ENCODE assay signal across 25 cellular contexts in the genomic region with DNA sequence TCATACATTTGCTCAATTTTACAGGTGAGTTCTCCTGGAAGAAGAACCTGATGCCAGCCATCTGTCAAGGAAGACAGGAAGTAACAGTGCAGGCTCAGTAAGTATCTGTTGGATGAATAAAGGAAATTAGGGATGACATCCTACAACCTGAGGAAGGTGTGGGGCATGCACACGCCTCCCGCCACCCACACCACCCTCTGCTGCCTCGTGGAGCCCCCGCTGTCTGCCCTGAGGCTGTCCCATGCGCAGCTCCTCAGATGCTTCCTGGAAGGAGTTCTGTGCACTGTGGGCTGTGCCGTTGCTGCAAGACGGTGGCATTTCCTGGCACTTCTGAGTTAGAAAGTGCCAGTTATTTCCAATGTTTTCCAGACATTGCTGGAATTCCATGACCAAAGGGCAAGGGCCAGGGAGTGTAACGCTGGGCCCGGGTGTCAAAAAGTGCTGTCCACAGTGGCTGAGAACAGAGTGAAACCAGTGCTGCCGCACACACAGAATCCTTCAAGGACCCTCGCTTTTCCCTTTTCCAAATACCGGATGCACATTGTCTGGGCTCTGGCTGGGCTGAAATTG. TPM values are rescaled to one million over a fixed set of nuclear protein-coding genes. Genes with fewer than 3 reads are reported as not detected.
A peak's percentile ranks its signal among the peaks of the same experiment; 100 is the strongest.
DNase-seq lines count a peak whose midpoint lies in the region; ATAC-seq and TF ChIP-seq lines count a peak whose summit lies in the region.
"Had no signal": no experiment of that assay in that cellular context is flagged by ENCODE, and none has a peak within 500 bp of the region (broad histone marks: within the 10 kb centered on the region; RNA-seq: fewer than 3 reads in every experiment).

No MANE protein-coding gene starts in this region.

- in situ Hi-C loops in G401 (cut with HindIII; ENCODE audit: low sequenced_read_pairs) = no loop called here

- H3K27me3 Mint-ChIP-seq in type B pancreatic cell = no peaks in the 10 kb centered on the region

- H3K27ac Mint-ChIP-seq in type B pancreatic cell = no peak overlapping the region
- H3K27ac Mint-ChIP-seq: CD8-positive, alpha-beta T cell; H9 had no signal

- no peak overlapping the region for H3K4me2 ChIP-seq in mesenchymal stem cell (ENCODE audit: low read length, poor library complexity, severe bottlenecking)
- H3K4me2 ChIP-seq: A549 had no signal

- no peak overlapping the region for H3K4ac ChIP-seq in mesenchymal stem cell (ENCODE audit: low read depth in 1 of 2, low read length in 2 of 2)

- peaks cover 5% of the 10 kb centered on the region for H3K79me1 ChIP-seq in mesenchymal stem cell (replicated peaks; ENCODE audit: low read length, poor library complexity, severe bottlenecking)

- H2BK5ac ChIP-seq in mesenchymal stem cell (ENCODE audit: low read depth, low read length, poor library complexity, severe bottlenecking) = no peak overlapping the region

- H3K9ac ChIP-seq in mesenchymal stem cell (ENCODE audit: low read length) = no peak overlapping the region
- H3K9ac ChIP-seq: GM23248 had no signal

- peaks cover 3% of the 10 kb centered on the region for H3K9me3 ChIP-seq in mesenchymal stem cell (ENCODE audit: control insufficient read depth, low read length)
- H3K9me3 ChIP-seq: A549 had no signal

- H3K18ac ChIP-seq in mesenchymal stem cell (ENCODE audit: low read depth in 1 of 2, low read length in 2 of 2) = no peak overlapping the region

- no peak overlapping the region for H4K91ac ChIP-seq in mesenchymal stem cell (ENCODE audit: low read length)

- no peak overlapping the region for H2AFZ ChIP-seq in mesenchymal stem cell (ENCODE audit: low read depth, low read length)
- H2AFZ ChIP-seq: GM23248 had no signal

- peaks cover 23% of the 10 kb centered on the region for H3K36me3 Mint-ChIP-seq in type B pancreatic cell

- no peak overlapping the region for H2BK15ac ChIP-seq in mesenchymal stem cell (ENCODE audit: low read depth, poor library complexity, severe bottlenecking)

- no peak overlapping the region for H3K4me3 ChIP-seq in mesenchymal stem cell (ENCODE audit: insufficient read depth in 1 of 2, low read depth in 1 of 2, low read length in 2 of 2)
- H3K4me3 ChIP-seq: A549, GM23248, K562, SJSA1 had no signal

- no peaks in the 10 kb centered on the region for H3K4me1 Mint-ChIP-seq in type B pancreatic cell (ENCODE audit: unreplicated experiment)

- WGBS in mesenchymal stem cell = 87% methylated on average over 11 of the region's 12 CpGs

- H2BK12ac ChIP-seq in mesenchymal stem cell (ENCODE audit: low read length in 2 of 2) = no peak overlapping the region

- TF ChIP-seq CTCF in omental fat pad (IDR thresholded peaks at IDR 0.05) (no peak), type B pancreatic cell (conservative IDR thresholded peaks at IDR 0.05) (no peak)

- H3K27ac ChIP-seq in mesenchymal stem cell (ENCODE audit: low read length, poor library complexity, severe bottlenecking) = no peak overlapping the region
- H3K27ac ChIP-seq: A549, C4-2B, GM23248, SJSA1 had no signal

- H3K9me3 Mint-ChIP-seq in type B pancreatic cell = peaks cover 4% of the 10 kb centered on the region

- peak; percentile 48 for ATAC-seq in omental fat pad (ENCODE audit: low FRiP score)
- ATAC-seq: CD8-positive, alpha-beta T cell; K562 had no signal

- no peak overlapping the region for H2BK120ac ChIP-seq in mesenchymal stem cell (ENCODE audit: low read depth, low read length)

- H3K4me1 ChIP-seq in mesenchymal stem cell (ENCODE audit: control insufficient read depth, insufficient read depth, low read depth, low read length) = peaks cover 4% of the 10 kb centered on the region
- H3K4me1 ChIP-seq: A549 had no signal

- peaks cover 11 to 36% of the 10 kb centered on the region in 2 experiments for H3K36me3 ChIP-seq in mesenchymal stem cell (ENCODE audit: control insufficient read depth in 1 of 2, insufficient read depth in 2 of 2, low read depth in 1 of 2, low read length in 2 of 2)

- H3K14ac ChIP-seq in mesenchymal stem cell (ENCODE audit: low read length in 2 of 2) = no peak overlapping the region

- H3K27me3 ChIP-seq in mesenchymal stem cell (ENCODE audit: control insufficient read depth in 1 of 2, insufficient read depth in 1 of 2, low read length in 2 of 2) = no peaks in the 10 kb centered on the region
- H3K27me3 ChIP-seq: SJSA1 had no signal

- H3K4me3 Mint-ChIP-seq in type B pancreatic cell = no peak overlapping the region
- H3K4me3 Mint-ChIP-seq: CD8-positive, alpha-beta T cell; H9 had no signal

- DNase-seq in G401 (ENCODE audit: low spot score) (peak; percentile 32), dermis blood vessel endothelial cell (peak; percentile 26), omental fat pad (ENCODE audit: low spot score) (no peak), type B pancreatic cell (ENCODE audit: extremely low spot score, unreplicated experiment) (peak; percentile 49), glomerular visceral epithelial cell (ENCODE audit: extremely low spot score) (no peak), mesenchymal stem cell (no peak), D341Med (ENCODE audit: low spot score) (no peak)
- DNase-seq: CD8-positive, alpha-beta T cell; DMS79 treated with DMSO at 0.1 percent for 48 hours; GM23248; H9; Kasumi-1; NCI-H1105; NCI-H1436 treated with DMSO at 0.1 percent for 48 hours; NCI-H2029; NCI-H2227 treated with DMSO at 0.1 percent for 48 hours; NCI-H526 treated with DMSO at 0.1 percent for 48 hours; Right ventricle myocardium superior; RPMI8226 had no signal

- H4K8ac ChIP-seq in mesenchymal stem cell (ENCODE audit: low read length) = no peak overlapping the region

- no peak overlapping the region for H2AK5ac ChIP-seq in mesenchymal stem cell (ENCODE audit: low read length, severe bottlenecking)

- H3K23ac ChIP-seq in mesenchymal stem cell (ENCODE audit: low read length in 2 of 2) = no peak overlapping the region

RNA-seq across cellular contexts. Expression of a gene that starts 4.2 kb away (rescaled TPM):
- total RNA-seq in G401 (2014; rRNA removed; shearing (Covaris generic)) = not detected in 2 replicates
- total RNA-seq in dermis blood vessel endothelial cell = 0.14 and 0.85 TPM in 2 replicates
- under 1 TPM in 1 of 4 donors, not detected in 3; 0.94 TPM for total RNA-seq in omental fat pad
- total RNA-seq in type B pancreatic cell (ENCODE audit: low replicate concordance) = 0.62 and 0.92 TPM in 2 replicates
- polyA plus RNA-seq in mesenchymal stem cell (2013, experiment 1 of 2) = 0.41 TPM
- 0.44 TPM for polyA plus RNA-seq in mesenchymal stem cell (2013, experiment 2 of 2)
- total RNA-seq: GM23248, K562, M059J, NCI-H460, Right ventricle myocardium superior had no signal

Comparison
In these comparisons a context has a peak if more than half of its experiments do, and no peak if none do; other contexts are left out.
1. DNase-seq: peak in G401 (single experiment), dermis blood vessel endothelial cell (single experiment) and type B pancreatic cell (single experiment); none in omental fat pad (single experiment), glomerular visceral epithelial cell (single experiment), mesenchymal stem cell (single experiment) and D341Med (single experiment).